In the genomic region with DNA sequence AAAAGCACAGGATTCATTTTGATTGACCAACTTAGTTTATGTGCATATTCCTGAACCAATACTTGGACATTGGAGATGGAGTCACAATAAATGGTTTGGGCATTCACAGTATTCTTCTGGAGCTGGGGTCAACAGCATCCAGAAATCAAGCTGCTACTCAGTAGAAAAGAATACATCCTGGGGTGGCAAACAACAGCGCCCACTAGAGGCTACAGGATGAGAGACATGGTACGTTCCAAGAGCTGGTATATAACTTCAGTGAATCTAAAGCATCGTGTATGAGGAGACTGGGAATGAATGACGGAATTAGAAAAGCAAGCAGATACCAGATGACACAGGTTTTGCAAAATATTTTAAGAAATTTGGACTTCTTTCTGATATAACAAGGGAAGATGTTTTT, we compare ENCODE assay signal across 8 cellular contexts.
DNase-seq lines count a peak whose midpoint lies in the region; ATAC-seq and TF ChIP-seq lines count a peak whose summit lies in the region.

No MANE protein-coding gene starts in this region.

- H3K27me3 ChIP-seq in BJ (ENCODE audit: control insufficient read depth, insufficient read depth, low read length) = no peaks in the 10 kb centered on the region

- POLR2A ChIA-PET in BJ (lab: Charles Lee) = no interaction called here

- ATAC-seq in GM21529 (IDR thresholded peaks at IDR 0.05; ENCODE audit: unreplicated experiment) (peak; percentile 87), HG03025 (IDR thresholded peaks at IDR 0.05; ENCODE audit: low FRiP score, unreplicated experiment) (no peak), GM19397 (IDR thresholded peaks at IDR 0.05; ENCODE audit: unreplicated experiment) (no peak)

- H3K4me3 ChIP-seq in BJ (ENCODE audit: low read depth, low read length) (no peak overlapping the region), fibroblast of mammary gland (ENCODE audit: control insufficient read depth, low read depth, low read length) (no peak overlapping the region)

- DNase-seq in BJ (ENCODE audit: low read depth) = no peak
- DNase-seq in NAMALWA (ENCODE audit: low spot score) = peak; percentile 63
- DNase-seq in fibroblast of mammary gland (ENCODE audit: low read depth) = peak; percentile 45
- no peak for DNase-seq in AG08396 (ENCODE audit: low spot score)
- no peak for DNase-seq in NCI-H187 (lab: John Stamatoyannopoulos, UW)

- CTCF ChIA-PET in BJ (lab: Yijun Ruan, JAX) = interaction anchor here (1.0 to 1.2 kb wide), 2 partner anchors 533 to 559 kb away, joined by 3 read pairs; no protein-coding TSS in a partner anchor

- no peaks in the 10 kb centered on the region for H3K36me3 ChIP-seq in BJ (ENCODE audit: control insufficient read depth, insufficient read depth, low read length)

- TF ChIP-seq CTCF in BJ (IDR thresholded peaks at IDR 0.05; ENCODE audit: insufficient read depth, low read depth, low read length) = peak; percentile 46; the same call in 1 of the 2 replicates
- peak; percentile 73 for TF ChIP-seq CTCF in fibroblast of mammary gland (conservative IDR thresholded peaks at IDR 0.05; ENCODE audit: control insufficient read depth, insufficient read depth, low read depth, low read length)

Comparison
In these comparisons a context has a peak if more than half of its experiments do, and no peak if none do; other contexts are left out.
1. DNase-seq: peak in NAMALWA (single experiment) and fibroblast of mammary gland (single experiment); none in BJ (single experiment), AG08396 (single experiment) and NCI-H187 (0 of 2).